In genomic region chrX:1295550-1295949, GRCh38 we compare ENCODE assay signal across 25 cellular contexts. TPM values are rescaled to one million over a fixed set of nuclear protein-coding genes. Genes with fewer than 3 reads are reported as not detected.
"Had no signal": no experiment of that assay in that cellular context is flagged by ENCODE, and none has a peak within 500 bp of the region (broad histone marks: within the 10 kb centered on the region; RNA-seq: fewer than 3 reads in every experiment).

No MANE protein-coding gene starts in this region.

- H3K4me3 ChIP-seq: SJCRH30 had no signal

- DNase-seq: KBM-7, MV-4-11, NCI-H1048, NCI-H1105, NCI-H1417, NCI-H1436 treated with DMSO at 0.1 percent for 48 hours, NCI-H1694, NCI-H187 treated with DMSO at 0.1 percent for 48 hours, NCI-H2029 treated with DMSO at 0.1 percent for 48 hours, NCI-H2171 treated with DMSO at 0.1 percent for 48 hours, NCI-H345, NCI-H446 treated with DMSO at 0.1 percent for 48 hours, NCI-H510A treated with DMSO at 0.1 percent for 48 hours, NCI-H526 treated with DMSO at 0.1 percent for 48 hours, NCI-H748 treated with DMSO at 0.1 percent for 48 hours, PC-3, SHP77 treated with DMSO at 0.1 percent for 48 hours, SJCRH30 had no signal

- H3K36me3 ChIP-seq: SJCRH30 had no signal

- H3K4me1 ChIP-seq: SJCRH30 had no signal

- H3K9me3 ChIP-seq: SJCRH30 had no signal

- H3K27ac ChIP-seq: SJCRH30 had no signal

- ATAC-seq: Panc1, PC-3, Right ventricle myocardium inferior, SK-N-SH treated with all-trans-retinoic acid at 6 μM for 48 hours had no signal

RNA-seq across cellular contexts. Expression of gene CSF2RA, which starts 26.9 kb away (rescaled TPM):
- total RNA-seq: HT-29, LHCN-M2, MCF 10A, OCI-LY7 had no signal

RNA-seq across cellular contexts. Expression of gene IL3RA, which starts 41.0 kb away (rescaled TPM):
- total RNA-seq: HT-29, LHCN-M2, MCF 10A, OCI-LY7, PC-3, SJCRH30 had no signal
